Comparison of ENCODE assay signal across 8 cellular contexts in the genomic region with DNA sequence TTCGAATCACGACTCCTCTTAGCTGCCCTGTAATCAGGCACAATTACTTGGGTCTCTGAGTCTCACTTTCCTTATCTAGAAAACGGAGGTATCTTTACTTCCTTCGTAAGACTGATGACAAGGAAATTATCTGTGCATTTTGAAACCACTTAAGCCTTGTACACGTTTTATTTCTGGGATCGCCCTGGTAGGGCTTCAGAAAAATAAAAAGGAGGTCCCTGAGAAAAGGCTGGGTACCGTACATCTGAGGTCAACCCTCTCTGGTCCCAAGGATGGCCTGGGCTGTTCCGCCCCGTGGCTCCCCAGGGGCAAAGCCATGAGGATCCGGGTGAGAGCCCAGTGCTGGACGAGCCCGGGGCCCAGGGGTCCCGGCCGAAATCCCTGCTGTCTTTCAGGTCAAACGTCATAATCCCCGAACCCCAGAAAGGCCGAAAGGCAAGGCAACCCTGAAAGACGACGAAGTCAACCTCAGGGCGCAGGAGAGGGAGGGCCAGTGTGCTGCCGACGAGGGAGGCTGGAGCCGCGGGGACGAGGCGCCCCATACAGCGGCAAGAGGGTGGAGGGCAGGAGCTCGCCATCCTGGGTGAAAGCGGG. TPM values are rescaled to one million over a fixed set of nuclear protein-coding genes. Genes with fewer than 3 reads are reported as not detected.
DNase-seq lines count a peak whose midpoint lies in the region; ATAC-seq and TF ChIP-seq lines count a peak whose summit lies in the region.

No MANE protein-coding gene starts in this region.

- H3K4me3 ChIP-seq in adipocyte (ENCODE audit: low read length), result peak overlapping the region; percentile 95
- H3K4me3 ChIP-seq in testis, result peak overlapping the region; percentile 78 to 94

- no peak for DNase-seq in adipocyte (ENCODE audit: low read depth)
- no peak for DNase-seq in testis
- no peak for DNase-seq in NCI-H146 (lab: John Stamatoyannopoulos, UW)
- DNase-seq in T1000 (lab: John Stamatoyannopoulos, UW), result no peak
- DNase-seq in activated CD4-positive, alpha-beta T cell treated with anti-CD3 and anti-CD28 coated beads, Interleukin-2, amount 50 U/mL, for 48 hours, result no peak

- H3K9me3 ChIP-seq in adipocyte (ENCODE audit: control insufficient read depth, low read length) (no peaks in the 10 kb centered on the region), testis (no peaks in the 10 kb centered on the region)

- H3K9ac ChIP-seq in adipocyte (ENCODE audit: low read length), result peak overlapping the region; percentile 96

- ATAC-seq in GM18498 (IDR thresholded peaks at IDR 0.05; ENCODE audit: unreplicated experiment) (peak; percentile 0), HG03064 (IDR thresholded peaks at IDR 0.05; ENCODE audit: low read depth, unreplicated experiment) (peak; percentile 3)

- WGBS in testis, 2 donors, result 3 to 4% methylated on average over 27 to 29 of the region's 29 CpGs

- peak overlapping the region; percentile 99 for H3K27ac ChIP-seq in layer of hippocampus (ENCODE audit: low read depth, low read length)
- peak overlapping the region; percentile 96 to 97 for H3K27ac ChIP-seq in testis

- TF ChIP-seq POLR2A in testis (IDR thresholded peaks at IDR 0.05), result no peak

- intact Hi-C loops in testis (cut with DNase I; ENCODE audit: low total_unique reads), result no loop called here

- no peaks in the 10 kb centered on the region for H3K27me3 ChIP-seq in adipocyte (replicated peaks; ENCODE audit: control insufficient read depth, insufficient read depth, low read length)
- H3K27me3 ChIP-seq in layer of hippocampus (ENCODE audit: control insufficient read depth, insufficient read depth, low read length), result no peaks in the 10 kb centered on the region
- H3K27me3 ChIP-seq in testis, result no peaks in the 10 kb centered on the region

- H3K4me1 ChIP-seq in adipocyte (ENCODE audit: control insufficient read depth, insufficient read depth, low read length) (peaks cover 34% of the 10 kb centered on the region), testis (peaks cover 29% of the 10 kb centered on the region)

- no peak for TF ChIP-seq CTCF in testis (IDR thresholded peaks at IDR 0.05)

- H3K36me3 ChIP-seq in adipocyte (ENCODE audit: control insufficient read depth, insufficient read depth, low read length, severe bottlenecking) (peaks cover 20% of the 10 kb centered on the region), testis (ENCODE audit: low read depth, missing control alignments) (no peaks in the 10 kb centered on the region)

RNA-seq across cellular contexts. Expression of a gene that starts 0.7 kb away (rescaled TPM):
- 100 to 1,000 TPM; 205 to 217 TPM for total RNA-seq in testis
- polyA plus RNA-seq in testis (ENCODE audit: insufficient read depth, low read depth, low replicate concordance), result 423 TPM

RNA-seq across cellular contexts. Expression of a gene that starts 23.3 kb away (rescaled TPM):
- total RNA-seq in testis, result 10 to 100 TPM in 1 of 2 donors, 1 to 10 TPM in 1; 2.6 to 11.1 TPM
- 8.7 TPM for polyA plus RNA-seq in testis (ENCODE audit: insufficient read depth, low read depth, low replicate concordance)

RNA-seq across cellular contexts. Expression of a gene that starts 29.4 kb away (rescaled TPM):
- total RNA-seq in testis, result 1 to 10 TPM; 7.1 to 8.3 TPM
- 5.4 TPM for polyA plus RNA-seq in testis (ENCODE audit: insufficient read depth, low read depth, low replicate concordance)

RNA-seq across cellular contexts. Expression of a gene that starts 34.7 kb away (rescaled TPM):
- total RNA-seq in testis, result under 1 TPM; 0.50 to 0.55 TPM
- polyA plus RNA-seq in testis (ENCODE audit: insufficient read depth, low read depth, low replicate concordance), result 0.58 TPM

RNA-seq across cellular contexts. Expression of a gene that starts 37.7 kb away (rescaled TPM):
- total RNA-seq in testis, result not detected
- not detected for polyA plus RNA-seq in testis (ENCODE audit: insufficient read depth, low read depth, low replicate concordance)
